In genomic region chr15:71057581-71057980, GRCh38 we compare ENCODE assay signal across 9 cellular contexts.
"Had no signal": no experiment of that assay in that cellular context is flagged by ENCODE, and none has a peak within 500 bp of the region (broad histone marks: within the 10 kb centered on the region; RNA-seq: fewer than 3 reads in every experiment).

No MANE protein-coding gene starts in this region.

- H3K4me3 ChIP-seq: GM23248, HAP-1 had no signal

- DNase-seq: GM23248, GOT3, H7, HFFc6, KBM-7 had no signal

- H3K36me3 ChIP-seq: HAP-1 had no signal

- ATAC-seq: HCT116 had no signal

- H3K27ac ChIP-seq: GM23248, HL-60, KMS-11 had no signal
